Comparison of ENCODE assay signal across 16 cellular contexts in genomic region chr10:35460852-35461460, GRCh38.
DNase-seq lines count a peak whose midpoint lies in the region; ATAC-seq and TF ChIP-seq lines count a peak whose summit lies in the region.
"Had no signal": no experiment of that assay in that cellular context is flagged by ENCODE, and none has a peak within 500 bp of the region (broad histone marks: within the 10 kb centered on the region; RNA-seq: fewer than 3 reads in every experiment).

No MANE protein-coding gene starts in this region.

- no peaks in the 10 kb centered on the region for H3K9me3 Mint-ChIP-seq in osteocyte (ENCODE audit: unreplicated experiment)

- peak overlapping the region; percentile 45 for H3K27ac Mint-ChIP-seq in osteocyte (ENCODE audit: unreplicated experiment)

- H3K27me3 ChIP-seq in SJCRH30 = no peaks in the 10 kb centered on the region
- H3K27me3 ChIP-seq: adrenal gland, thyroid gland had no signal

- no peak overlapping the region for H3K4me3 ChIP-seq in SJCRH30
- H3K4me3 ChIP-seq: adrenal gland, thyroid gland had no signal

- H3K9me3 ChIP-seq in SJCRH30 (replicated peaks) = no peaks in the 10 kb centered on the region
- H3K9me3 ChIP-seq: adrenal gland, thyroid gland had no signal

- no peaks in the 10 kb centered on the region for H3K27me3 Mint-ChIP-seq in osteocyte (ENCODE audit: unreplicated experiment)

- no peak for TF ChIP-seq CTCF in osteocyte (IDR thresholded peaks at IDR 0.05)

- peaks cover 37% of the 10 kb centered on the region for H3K4me1 ChIP-seq in SJCRH30

- H3K36me3 ChIP-seq in SJCRH30 = no peaks in the 10 kb centered on the region
- H3K36me3 ChIP-seq: adrenal gland, thyroid gland had no signal

- ATAC-seq in HG03378 (IDR thresholded peaks at IDR 0.05; ENCODE audit: unreplicated experiment) = no peak
- ATAC-seq: right cardiac atrium had no signal

- peaks cover 43% of the 10 kb centered on the region for H3K4me1 Mint-ChIP-seq in osteocyte (ENCODE audit: unreplicated experiment)

- H3K27ac ChIP-seq in SJCRH30 (no peak overlapping the region), caudate nucleus (ENCODE audit: low read depth, low read length) (peak overlapping the region; percentile 98)
- H3K27ac ChIP-seq: adrenal gland, C4-2B, epithelial cell of prostate, thyroid gland had no signal

- H3K36me3 Mint-ChIP-seq in osteocyte (ENCODE audit: unreplicated experiment) = no peaks in the 10 kb centered on the region

- no peak overlapping the region for H3K4me3 Mint-ChIP-seq in osteocyte (ENCODE audit: unreplicated experiment)

- DNase-seq in HCEC 1CT = peak; percentile 27
- peak; percentile 26 to 37 for DNase-seq in SJCRH30
- no peak for DNase-seq in caudate nucleus (lab: John Stamatoyannopoulos, UW)
- DNase-seq in osteocyte (ENCODE audit: extremely low spot score, unreplicated experiment) = no peak
- DNase-seq in activated effector memory CD4-positive, alpha-beta T cell treated with anti-CD3 and anti-CD28 coated beads, Interleukin-2, amount 50 U/mL, for 16 hours = no peak
- DNase-seq in DMS 273 treated with DMSO at 0.1 percent for 48 hours (lab: John Stamatoyannopoulos, UW) = no peak
- DNase-seq: adrenal gland; NCI-H2107; NCI-H748 treated with DMSO at 0.1 percent for 48 hours; right cardiac atrium; stimulated activated CD8-positive, alpha-beta memory T cell treated with anti-CD3 and anti-CD28 coated beads, Interleukin-4, amount 100 ng/mL, for 48 hours; T-helper 2 cell; thyroid gland had no signal

Comparison
In these comparisons a context has a peak if more than half of its experiments do, and no peak if none do; other contexts are left out.
1. DNase-seq: peak in HCEC 1CT (single experiment) and SJCRH30 (2 of 2); none in caudate nucleus (0 of 61), osteocyte (single experiment), activated effector memory CD4-positive, alpha-beta T cell treated with anti-CD3 and anti-CD28 coated beads, Interleukin-2, amount 50 U/mL, for 16 hours (single experiment) and DMS 273 treated with DMSO at 0.1 percent for 48 hours (single experiment).